8 cellular contexts compared by ENCODE assay signal in the genomic region with DNA sequence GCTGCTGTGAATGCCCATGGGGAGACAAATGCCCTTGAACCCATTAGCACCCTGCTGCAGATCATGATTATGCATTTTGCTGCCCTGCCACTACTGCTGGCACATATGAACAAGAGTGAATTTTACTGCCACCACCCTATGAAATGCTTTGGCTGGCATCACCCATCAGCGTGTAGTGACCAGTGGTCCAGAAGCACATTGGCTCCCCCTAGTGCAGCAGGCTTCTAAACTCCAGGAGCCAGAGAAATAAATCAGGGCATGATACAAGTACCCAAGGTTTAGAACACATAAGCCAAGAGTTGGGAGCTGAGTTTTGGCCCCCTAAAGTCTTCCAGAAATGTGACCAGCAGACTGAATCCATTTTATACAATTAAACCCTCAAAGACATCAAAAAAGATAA.
A peak's percentile ranks its signal among the peaks of the same experiment; 100 is the strongest.
DNase-seq lines count a peak whose midpoint lies in the region; ATAC-seq, FAIRE-seq and TF ChIP-seq lines count a peak whose summit lies in the region.
"Not testable (repeated sequence)": the region's sequence is repeated elsewhere in the genome, so short reads cannot be mapped to it uniquely, and the experiment has no call there.

No MANE protein-coding gene starts in this region.

- H3K18ac ChIP-seq in mesendoderm (ENCODE audit: low read length) = not testable (repeated sequence)

- H3K4me1 ChIP-seq in mesendoderm (ENCODE audit: control insufficient read depth, low read depth, low read length); testis: not testable (repeated sequence)

- H3K79me1 ChIP-seq in mesendoderm (ENCODE audit: low read length) = not testable (repeated sequence)

- H3K27me3 ChIP-seq in mesendoderm (ENCODE audit: insufficient read depth, low read length, poor library complexity); testis: not testable (repeated sequence)

- intact Hi-C loops in testis (cut with DNase I; ENCODE audit: low total_unique reads) = not testable (repeated sequence)

- not testable (repeated sequence) for H3K4me2 ChIP-seq in mesendoderm (ENCODE audit: low read length)

- not testable (repeated sequence) for H3K56ac ChIP-seq in mesendoderm (ENCODE audit: low read length)

- peak; percentile 61 for FAIRE-seq in GM19239 (lab: Jason Lieb, UNC)

- not testable (repeated sequence) for H3K27ac ChIP-seq in mesendoderm (ENCODE audit: low read depth, low read length); testis

- H2BK120ac ChIP-seq in mesendoderm (ENCODE audit: low read depth, low read length) = not testable (repeated sequence)

- peak; percentile 34 for TF ChIP-seq CTCF in LNCaP clone FGC (IDR thresholded peaks at IDR 0.05; ENCODE audit: control insufficient read depth, extremely low read depth, insufficient read depth)
- not testable (repeated sequence) for TF ChIP-seq CTCF in WTC11 (IDR thresholded peaks at IDR 0.05); glutamatergic neuron (IDR thresholded peaks at IDR 0.05; ENCODE audit: partially characterized antibody, unreplicated experiment); testis (IDR thresholded peaks at IDR 0.05)

- H3K27me3 Mint-ChIP-seq in WTC11 (ENCODE audit: low read depth); glutamatergic neuron (ENCODE audit: unreplicated experiment): not testable (repeated sequence)

- H3K4ac ChIP-seq in mesendoderm (ENCODE audit: low read depth, low read length) = not testable (repeated sequence)

- not testable (repeated sequence) for H4K8ac ChIP-seq in mesendoderm (ENCODE audit: low read depth, low read length)

- not testable (repeated sequence) for H3K9ac ChIP-seq in mesendoderm (ENCODE audit: low read length)

- not testable (repeated sequence) for TF ChIP-seq POLR2A in testis (IDR thresholded peaks at IDR 0.05)

- H2AK5ac ChIP-seq in mesendoderm (ENCODE audit: low read length) = not testable (repeated sequence)

- ATAC-seq in WTC11 = peak; percentile 71

- not testable (repeated sequence) for H3K27ac Mint-ChIP-seq in WTC11; glutamatergic neuron (ENCODE audit: unreplicated experiment)

- CTCF ChIA-PET in WTC11 (lab: Charles Lee) = not testable (repeated sequence)

- not testable (repeated sequence) for H3K9me3 ChIP-seq in testis

- not testable (repeated sequence) for H3K36me3 Mint-ChIP-seq in WTC11; glutamatergic neuron (ENCODE audit: unreplicated experiment)

- H4K5ac ChIP-seq in mesendoderm (ENCODE audit: low read length) = not testable (repeated sequence)

- not testable (repeated sequence) for DNase-seq in GM19239 (ENCODE audit: insufficient read length, low spot score)
- DNase-seq in LNCaP clone FGC (ENCODE audit: low read depth) = peak; percentile 3
- peak; percentile 0 for DNase-seq in NCI-H460 (ENCODE audit: extremely low read depth, low read depth)
- DNase-seq in WTC11 (ENCODE audit: low spot score) = peak; percentile 14
- peak; percentile 15 for DNase-seq in glutamatergic neuron
- DNase-seq in iPS DF 4.7 (ENCODE audit: extremely low read depth, low spot score) = peak; percentile 0
- DNase-seq in mesendoderm = peak; percentile 26
- DNase-seq in testis = peak; percentile 57

- H3K4me3 ChIP-seq in LNCaP clone FGC (ENCODE audit: low read depth, low read length); mesendoderm (ENCODE audit: low read length); testis: not testable (repeated sequence)

- H2BK15ac ChIP-seq in mesendoderm (replicated peaks; ENCODE audit: low read depth) = not testable (repeated sequence)

- not testable (repeated sequence) for H3K79me2 ChIP-seq in mesendoderm (ENCODE audit: control insufficient read depth, insufficient read depth, low read length)

- not testable (repeated sequence) for H3K23ac ChIP-seq in mesendoderm (ENCODE audit: low read length)

- H3K4me3 Mint-ChIP-seq in WTC11; glutamatergic neuron (ENCODE audit: unreplicated experiment): not testable (repeated sequence)

- POLR2A ChIA-PET in WTC11 (lab: Charles Lee) = not testable (repeated sequence)

- H3K36me3 ChIP-seq in mesendoderm (ENCODE audit: control insufficient read depth, insufficient read depth, low read length); testis (ENCODE audit: low read depth, missing control alignments): not testable (repeated sequence)

- not testable (repeated sequence) for H3K4me1 Mint-ChIP-seq in WTC11; glutamatergic neuron (ENCODE audit: low read depth, unreplicated experiment)

- not testable (repeated sequence) for H2BK5ac ChIP-seq in mesendoderm (ENCODE audit: low read length)

- not testable (repeated sequence) for H3K9me3 Mint-ChIP-seq in WTC11; glutamatergic neuron (ENCODE audit: unreplicated experiment)

- no CpG with 5 or more reads among the region's 1 CpG for WGBS in mesendoderm (ENCODE audit: extremely low coverage, insufficient coverage, low lambda C conversion rate)
- 75% methylated on average over 1 of the region's 1 CpG; no CpG with 5 or more reads in 1 of the 2 donors for WGBS in testis, 2 donors
